In genomic region chr13:48654511-48654910, GRCh38 we compare ENCODE assay signal across 16 cellular contexts. TPM values are rescaled to one million over a fixed set of nuclear protein-coding genes. Genes with fewer than 3 reads are reported as not detected.
A peak's percentile ranks its signal among the peaks of the same experiment; 100 is the strongest.
DNase-seq lines count a peak whose midpoint lies in the region; ATAC-seq and TF ChIP-seq lines count a peak whose summit lies in the region.
"Had no signal": no experiment of that assay in that cellular context is flagged by ENCODE, and none has a peak within 500 bp of the region (broad histone marks: within the 10 kb centered on the region; RNA-seq: fewer than 3 reads in every experiment).

No MANE protein-coding gene starts in this region.

- no peak for TF ChIP-seq POLR2A in GM18505 (IDR thresholded peaks at IDR 0.05; ENCODE audit: borderline replicate concordance, extremely low read depth, insufficient read depth, insufficient read length)

- H3K27me3 Mint-ChIP-seq in stimulated activated naive CD8-positive, alpha-beta T cell treated with anti-CD3 and anti-CD28 coated beads, Interleukin-15, Interleukin-2, amounts not matched to agents 100 ng/mL and 50 ng/mL, for 24 hours, result no peaks in the 10 kb centered on the region
- H3K27me3 Mint-ChIP-seq in activated naive CD8-positive, alpha-beta T cell treated with anti-CD3 and anti-CD28 coated beads, Interleukin-2, amount 10 ng/mL, durations not matched to agents 7 days and 5 days, result no peaks in the 10 kb centered on the region
- peaks cover 7 to 9% of the 10 kb centered on the region in 2 donors for H3K27me3 Mint-ChIP-seq in stimulated activated naive B cell treated with anti-CD40 and anti-IgM and Interleukin-4, amounts not matched to agents 10 μg/mL and 1 μg/mL and 100 μg/mL, for 72 hours

- H3K4me1 Mint-ChIP-seq in stimulated activated naive CD8-positive, alpha-beta T cell treated with anti-CD3 and anti-CD28 coated beads, Interleukin-15, Interleukin-2, amounts not matched to agents 100 ng/mL and 50 ng/mL, for 24 hours (ENCODE audit: low read depth), result peaks cover 40% of the 10 kb centered on the region
- H3K4me1 Mint-ChIP-seq in activated naive CD8-positive, alpha-beta T cell treated with anti-CD3 and anti-CD28 coated beads, Interleukin-2, amount 10 ng/mL, durations not matched to agents 7 days and 5 days, result peaks cover 30% of the 10 kb centered on the region
- H3K4me1 Mint-ChIP-seq in stimulated activated naive B cell treated with anti-CD40 and anti-IgM and Interleukin-4, amounts not matched to agents 10 μg/mL and 1 μg/mL and 100 μg/mL, for 72 hours, result peaks cover 17 to 26% of the 10 kb centered on the region in 2 donors

- peaks cover 2% of the 10 kb centered on the region for H3K4me1 ChIP-seq in right cardiac atrium (ENCODE audit: control insufficient read depth, insufficient read depth, low read length)
- H3K4me1 ChIP-seq: ascending aorta had no signal

- no peaks in the 10 kb centered on the region for H3K27me3 ChIP-seq in right cardiac atrium (ENCODE audit: control insufficient read depth, insufficient read depth)
- H3K27me3 ChIP-seq: ascending aorta had no signal

- no peak for DNase-seq in stimulated activated naive CD8-positive, alpha-beta T cell treated with anti-CD3 and anti-CD28 coated beads, Interleukin-15, Interleukin-2, amounts not matched to agents 100 U/mL and 50 U/mL, for 24 hours
- no peak for DNase-seq in activated naive CD8-positive, alpha-beta T cell treated with anti-CD3 and anti-CD28 coated beads, Interleukin-2, amount 10 ng/mL, durations not matched to agents 7 days and 5 days
- DNase-seq in right cardiac atrium (peak in 1 of 3 donors; percentile 29), HPDE6-E6E7 (ENCODE audit: extremely low spot score) (no peak), globus pallidus (ENCODE audit: low spot score) (no peak)
- DNase-seq in stimulated activated naive B cell treated with anti-CD40 and anti-IgM and Interleukin-4, amounts not matched to agents 10 μg/mL and 1 μg/mL and 100 μg/mL, for 72 hours, result no peak
- DNase-seq: DMS 273 treated with DMSO at 0.1 percent for 48 hours; H7; Kasumi-1; NCI-H1417; NK-92 treated with Interleukin-12 subunit alpha and Interleukin-12 subunit beta, amount 100 ng/mL, for 24 hours; stimulated activated CD4-positive, alpha-beta T cell treated with anti-CD3 and anti-CD28 coated beads, Interleukin-1b, Interleukin-23, amount 100 ng/mL, for 48 hours had no signal

- POLR2A ChIA-PET in activated naive CD8-positive, alpha-beta T cell treated with anti-CD3 and anti-CD28 coated beads, Interleukin-2, amount 10 ng/mL, durations not matched to agents 7 days and 5 days (lab: Charles Lee), result interaction anchor here (1.1 kb wide), 1 partner anchor 617 kb away, joined by 3 read pairs; the partner anchor contains the start of gene NUDT15

- intact Hi-C loops in right cardiac atrium (cut with DNase I), result no loop called here

- no peak for ATAC-seq in stimulated activated naive CD8-positive, alpha-beta T cell treated with anti-CD3 and anti-CD28 coated beads, Interleukin-15, Interleukin-2, amounts not matched to agents 100 U/mL and 50 U/mL, for 24 hours
- ATAC-seq in activated naive CD8-positive, alpha-beta T cell treated with anti-CD3 and anti-CD28 coated beads, Interleukin-2, amount 10 ng/mL, durations not matched to agents 7 days and 5 days (ENCODE audit: low read depth), result no peak
- ATAC-seq in right cardiac atrium, result peak; percentile 64 to 73
- no peak for ATAC-seq in GM18505 (IDR thresholded peaks at IDR 0.05; ENCODE audit: unreplicated experiment)
- no peak for ATAC-seq in stimulated activated naive B cell treated with anti-CD40 and anti-IgM and Interleukin-4, amounts not matched to agents 10 μg/mL and 1 μg/mL and 100 μg/mL, for 72 hours (replicated peaks)

- no peak overlapping the region for H3K27ac ChIP-seq in right cardiac atrium (ENCODE audit: low read length)
- H3K27ac ChIP-seq: ascending aorta had no signal

- peak overlapping the region; percentile 63 for H3K4me3 ChIP-seq in right cardiac atrium (ENCODE audit: low read length)

- H3K9me3 Mint-ChIP-seq in stimulated activated naive CD8-positive, alpha-beta T cell treated with anti-CD3 and anti-CD28 coated beads, Interleukin-15, Interleukin-2, amounts not matched to agents 100 ng/mL and 50 ng/mL, for 24 hours, result no peaks in the 10 kb centered on the region
- no peaks in the 10 kb centered on the region for H3K9me3 Mint-ChIP-seq in activated naive CD8-positive, alpha-beta T cell treated with anti-CD3 and anti-CD28 coated beads, Interleukin-2, amount 10 ng/mL, durations not matched to agents 7 days and 5 days
- H3K9me3 Mint-ChIP-seq in stimulated activated naive B cell treated with anti-CD40 and anti-IgM and Interleukin-4, amounts not matched to agents 10 μg/mL and 1 μg/mL and 100 μg/mL, for 72 hours, result no peaks in the 10 kb centered on the region
- H3K9me3 Mint-ChIP-seq: memory B cell had no signal

- H3K4me3 Mint-ChIP-seq in stimulated activated naive CD8-positive, alpha-beta T cell treated with anti-CD3 and anti-CD28 coated beads, Interleukin-15, Interleukin-2, amounts not matched to agents 100 ng/mL and 50 ng/mL, for 24 hours, result peak overlapping the region; percentile 80
- H3K4me3 Mint-ChIP-seq in activated naive CD8-positive, alpha-beta T cell treated with anti-CD3 and anti-CD28 coated beads, Interleukin-2, amount 10 ng/mL, durations not matched to agents 7 days and 5 days, result peak overlapping the region; percentile 88
- H3K4me3 Mint-ChIP-seq in stimulated activated naive B cell treated with anti-CD40 and anti-IgM and Interleukin-4, amounts not matched to agents 10 μg/mL and 1 μg/mL and 100 μg/mL, for 72 hours, result no peak overlapping the region

- no peaks in the 10 kb centered on the region for H3K36me3 Mint-ChIP-seq in stimulated activated naive CD8-positive, alpha-beta T cell treated with anti-CD3 and anti-CD28 coated beads, Interleukin-15, Interleukin-2, amounts not matched to agents 100 ng/mL and 50 ng/mL, for 24 hours (ENCODE audit: low read depth)
- peaks cover 8% of the 10 kb centered on the region for H3K36me3 Mint-ChIP-seq in activated naive CD8-positive, alpha-beta T cell treated with anti-CD3 and anti-CD28 coated beads, Interleukin-2, amount 10 ng/mL, durations not matched to agents 7 days and 5 days
- no peaks in the 10 kb centered on the region for H3K36me3 Mint-ChIP-seq in stimulated activated naive B cell treated with anti-CD40 and anti-IgM and Interleukin-4, amounts not matched to agents 10 μg/mL and 1 μg/mL and 100 μg/mL, for 72 hours
- H3K36me3 Mint-ChIP-seq: memory B cell had no signal

- 18% methylated on average over 1 of the region's 1 CpG for WGBS in right cardiac atrium

- H3K27ac Mint-ChIP-seq in stimulated activated naive CD8-positive, alpha-beta T cell treated with anti-CD3 and anti-CD28 coated beads, Interleukin-15, Interleukin-2, amounts not matched to agents 100 ng/mL and 50 ng/mL, for 24 hours, result no peak overlapping the region
- H3K27ac Mint-ChIP-seq in activated naive CD8-positive, alpha-beta T cell treated with anti-CD3 and anti-CD28 coated beads, Interleukin-2, amount 10 ng/mL, durations not matched to agents 7 days and 5 days, result no peak overlapping the region
- no peak overlapping the region for H3K27ac Mint-ChIP-seq in stimulated activated naive B cell treated with anti-CD40 and anti-IgM and Interleukin-4, amounts not matched to agents 10 μg/mL and 1 μg/mL and 100 μg/mL, for 72 hours

- no peaks in the 10 kb centered on the region for H3K9me3 ChIP-seq in right cardiac atrium (ENCODE audit: control insufficient read depth, low read length)
- H3K9me3 ChIP-seq: ascending aorta had no signal

RNA-seq across cellular contexts. Expression of gene CYSLTR2, which starts 0.8 kb away (rescaled TPM):
- 1 to 10 TPM; 4.3 to 5.3 TPM for total RNA-seq in activated naive CD8-positive, alpha-beta T cell treated with anti-CD3 and anti-CD28 coated beads, Interleukin-2, amount 10 ng/mL, durations not matched to agents 7 days and 5 days
- 10 to 100 TPM in 2 of 4 donors, 1 to 10 TPM in 2; 6.8 to 12.6 (median 9.9) TPM for total RNA-seq in right cardiac atrium
- 7.9 TPM for polyA plus RNA-seq in right cardiac atrium
- total RNA-seq: H7 had no signal

Comparison
In these comparisons a context has a peak if more than half of its experiments do, and no peak if none do; other contexts are left out.
1. H3K4me3 Mint-ChIP-seq: peak in stimulated activated naive CD8-positive, alpha-beta T cell treated with anti-CD3 and anti-CD28 coated beads, Interleukin-15, Interleukin-2, amounts not matched to agents 100 ng/mL and 50 ng/mL, for 24 hours (single experiment) and activated naive CD8-positive, alpha-beta T cell treated with anti-CD3 and anti-CD28 coated beads, Interleukin-2, amount 10 ng/mL, durations not matched to agents 7 days and 5 days (single experiment); none in stimulated activated naive B cell treated with anti-CD40 and anti-IgM and Interleukin-4, amounts not matched to agents 10 μg/mL and 1 μg/mL and 100 μg/mL, for 72 hours (0 of 2).
2. ATAC-seq: peak in right cardiac atrium (2 of 2); none in stimulated activated naive CD8-positive, alpha-beta T cell treated with anti-CD3 and anti-CD28 coated beads, Interleukin-15, Interleukin-2, amounts not matched to agents 100 U/mL and 50 U/mL, for 24 hours (single experiment), activated naive CD8-positive, alpha-beta T cell treated with anti-CD3 and anti-CD28 coated beads, Interleukin-2, amount 10 ng/mL, durations not matched to agents 7 days and 5 days (single experiment), GM18505 (single experiment) and stimulated activated naive B cell treated with anti-CD40 and anti-IgM and Interleukin-4, amounts not matched to agents 10 μg/mL and 1 μg/mL and 100 μg/mL, for 72 hours (0 of 2).